ENCODE assay signal across 30 cellular contexts in the genomic region with DNA sequence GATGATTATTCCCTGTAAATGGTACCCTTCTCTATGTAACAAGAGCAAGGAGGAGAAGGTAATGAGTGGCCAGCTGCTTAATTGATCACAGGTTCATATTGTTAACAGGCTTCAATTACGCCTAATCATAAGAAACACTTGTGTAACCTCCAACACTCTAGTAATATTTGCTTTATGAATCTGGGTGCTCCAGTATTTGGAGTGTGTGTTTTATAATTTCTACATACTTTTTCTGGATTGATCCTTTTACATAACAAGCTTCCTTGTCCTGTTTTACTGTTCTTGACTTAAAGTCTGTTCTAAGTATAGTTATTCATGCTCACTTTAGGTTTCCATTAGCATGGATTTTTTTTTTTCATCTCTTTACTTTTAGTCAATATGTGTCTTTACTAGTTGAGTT.
"Had no signal": no experiment of that assay in that cellular context is flagged by ENCODE, and none has a peak within 500 bp of the region (broad histone marks: within the 10 kb centered on the region; RNA-seq: fewer than 3 reads in every experiment).

No MANE protein-coding gene starts in this region.

- H3K4me3 ChIP-seq: adrenal gland, body of pancreas, breast epithelium, coronary artery, K562, SJCRH30, SK-N-MC had no signal

- H3K4me1 ChIP-seq: adrenal gland, body of pancreas, breast epithelium, SJCRH30 had no signal

- H3K27me3 ChIP-seq: adrenal gland, body of pancreas, breast epithelium, SJCRH30 had no signal

- ATAC-seq: activated CD8-positive, alpha-beta memory T cell treated with anti-CD3 and anti-CD28 coated beads, Interleukin-2, amount 10 ng/mL, durations not matched to agents 7 days and 5 days; activated naive CD4-positive, alpha-beta T cell treated with anti-CD3 and anti-CD28 coated beads, Interleukin-2, amount 50 U/mL, for 72 hours; body of pancreas; K562; Panc1 had no signal

- H3K36me3 ChIP-seq: adrenal gland, breast epithelium, SJCRH30, WERI-Rb-1 had no signal

- DNase-seq: activated CD4-positive, alpha-beta memory T cell treated with anti-CD3 and anti-CD28 coated beads, Interleukin-2, amount 10 ng/mL, durations not matched to agents 7 days and 5 days; activated CD4-positive, alpha-beta T cell treated with anti-CD3 and anti-CD28 coated beads for 1 hour; activated CD4-positive, alpha-beta T cell treated with anti-CD3 and anti-CD28 coated beads for 48 hours; activated CD4-positive, CD25-positive, alpha-beta regulatory T cell; activated CD8-positive, alpha-beta memory T cell treated with anti-CD3 and anti-CD28 coated beads for 24 hours; activated CD8-positive, alpha-beta memory T cell treated with anti-CD3 and anti-CD28 coated beads, Interleukin-2, amount 10 ng/mL, durations not matched to agents 7 days and 5 days; activated CD8-positive, alpha-beta memory T cell treated with anti-CD3 and anti-CD28 coated beads, Interleukin-2, amount 50 U/mL, for 48 hours; activated effector memory CD4-positive, alpha-beta T cell treated with anti-CD3 and anti-CD28 coated beads, Interleukin-2, amount 50 U/mL, for 16 hours; activated naive CD4-positive, alpha-beta T cell treated with Interleukin-2 at 50 U/mL for 16 hours; activated T-cell treated with anti-CD3 and anti-CD28 coated beads, Interleukin-2, amount 50 U/mL, for 48 hours; adrenal gland; body of pancreas; NCI-H1092 treated with DMSO at 0.1 percent for 48 hours; NCI-H1694; NCI-H1930; NCI-H2171 treated with DMSO at 0.1 percent for 48 hours; NCI-H2227 treated with DMSO at 0.1 percent for 48 hours; NCI-H446; NCI-H510A treated with DMSO at 0.1 percent for 48 hours; NCI-H526 treated with DMSO at 0.1 percent for 48 hours; SHP77; SJCRH30; T1000; WERI-Rb-1 had no signal

- H3K27ac ChIP-seq: adrenal gland, body of pancreas, breast epithelium, coronary artery, SJCRH30, SK-N-MC, WERI-Rb-1 had no signal

- H3K9me3 ChIP-seq: adrenal gland, body of pancreas, breast epithelium, SJCRH30 had no signal
